14 cellular contexts compared by ENCODE assay signal in genomic region chr3:178787960-178788359, GRCh38.
"Had no signal": no experiment of that assay in that cellular context is flagged by ENCODE, and none has a peak within 500 bp of the region (broad histone marks: within the 10 kb centered on the region; RNA-seq: fewer than 3 reads in every experiment).

No MANE protein-coding gene starts in this region.

- H3K27me3 ChIP-seq: gastroesophageal sphincter, right atrium auricular region had no signal

- H3K4me2 ChIP-seq: smooth muscle cell had no signal

- H3K36me3 ChIP-seq: gastroesophageal sphincter, left ventricle myocardium inferior, lower lobe of right lung, right atrium auricular region had no signal

- FAIRE-seq: endometrium, keratinocyte had no signal

- H3K27ac ChIP-seq: gastroesophageal sphincter, left ventricle myocardium inferior, lower lobe of right lung, right atrium auricular region had no signal

- DNase-seq: effector memory CD4-positive, alpha-beta T cell; glutamatergic neuron; immature natural killer cell; left ventricle myocardium inferior; lower lobe of right lung; natural killer cell; stimulated activated CD4-positive, alpha-beta T cell treated with anti-CD3 and anti-CD28 coated beads, Interleukin-2, amount 100 ng/mL, for 48 hours; stimulated activated naive CD4-positive, alpha-beta T cell treated with Interleukin-2 at 50 U/mL for 16 hours; trophoblast cell had no signal

- H3K9me3 ChIP-seq: lower lobe of right lung had no signal

- H3K4me3 ChIP-seq: gastroesophageal sphincter, left ventricle myocardium inferior, lower lobe of right lung, right atrium auricular region, smooth muscle cell had no signal

- H3K4me1 ChIP-seq: gastroesophageal sphincter, left ventricle myocardium inferior, lower lobe of right lung, right atrium auricular region had no signal
